ENCODE assay signal across 10 cellular contexts in genomic region chr10:79223346-79224048, GRCh38.
DNase-seq lines count a peak whose midpoint lies in the region; ATAC-seq and FAIRE-seq lines count a peak whose summit lies in the region.
"Had no signal": no experiment of that assay in that cellular context is flagged by ENCODE, and none has a peak within 500 bp of the region (broad histone marks: within the 10 kb centered on the region; RNA-seq: fewer than 3 reads in every experiment).

No MANE protein-coding gene starts in this region.

- no peak overlapping the region for H3K9ac ChIP-seq in rectal smooth muscle tissue (ENCODE audit: low read length)

- no peaks in the 10 kb centered on the region for H3K36me3 ChIP-seq in rectal smooth muscle tissue (ENCODE audit: control insufficient read depth, insufficient read depth, low read length)
- H3K36me3 ChIP-seq: neutrophil had no signal

- H3K27me3 ChIP-seq in rectal smooth muscle tissue (ENCODE audit: control insufficient read depth, insufficient read depth, low read length), result no peaks in the 10 kb centered on the region
- H3K27me3 ChIP-seq: neutrophil had no signal

- FAIRE-seq in islet of Langerhans (lab: Jason Lieb, UNC), result peak; percentile 89

- H3K4me3 ChIP-seq in rectal smooth muscle tissue (ENCODE audit: low read length), result no peak overlapping the region

- ATAC-seq in HG03025 (IDR thresholded peaks at IDR 0.05; ENCODE audit: low FRiP score, unreplicated experiment) (no peak), GM19467 (IDR thresholded peaks at IDR 0.05; ENCODE audit: unreplicated experiment) (no peak)

- H3K27ac ChIP-seq in rectal smooth muscle tissue (ENCODE audit: low read depth, low read length), result peak overlapping the region; percentile 93
- H3K27ac ChIP-seq: neutrophil had no signal

- DNase-seq in EH (ENCODE audit: low read depth) (peak; percentile 66), dermis blood vessel endothelial cell (peak; percentile 84), midbrain (lab: John Stamatoyannopoulos, UW) (no peak), posterior cingulate gyrus (no peak)
- DNase-seq: effector CD4-positive, alpha-beta T cell had no signal

- intact Hi-C loops in posterior cingulate gyrus (cut with DNase I), result no loop called here

- H3K4me1 ChIP-seq in rectal smooth muscle tissue (ENCODE audit: control insufficient read depth, insufficient read depth, low read length), result peaks cover 82% of the 10 kb centered on the region

Comparison
In these comparisons a context has a peak if more than half of its experiments do, and no peak if none do; other contexts are left out.
1. DNase-seq: peak in EH (single experiment) and dermis blood vessel endothelial cell (single experiment); none in midbrain (single experiment) and posterior cingulate gyrus (0 of 10).